1 cellular context compared by ENCODE assay signal in the genomic region with DNA sequence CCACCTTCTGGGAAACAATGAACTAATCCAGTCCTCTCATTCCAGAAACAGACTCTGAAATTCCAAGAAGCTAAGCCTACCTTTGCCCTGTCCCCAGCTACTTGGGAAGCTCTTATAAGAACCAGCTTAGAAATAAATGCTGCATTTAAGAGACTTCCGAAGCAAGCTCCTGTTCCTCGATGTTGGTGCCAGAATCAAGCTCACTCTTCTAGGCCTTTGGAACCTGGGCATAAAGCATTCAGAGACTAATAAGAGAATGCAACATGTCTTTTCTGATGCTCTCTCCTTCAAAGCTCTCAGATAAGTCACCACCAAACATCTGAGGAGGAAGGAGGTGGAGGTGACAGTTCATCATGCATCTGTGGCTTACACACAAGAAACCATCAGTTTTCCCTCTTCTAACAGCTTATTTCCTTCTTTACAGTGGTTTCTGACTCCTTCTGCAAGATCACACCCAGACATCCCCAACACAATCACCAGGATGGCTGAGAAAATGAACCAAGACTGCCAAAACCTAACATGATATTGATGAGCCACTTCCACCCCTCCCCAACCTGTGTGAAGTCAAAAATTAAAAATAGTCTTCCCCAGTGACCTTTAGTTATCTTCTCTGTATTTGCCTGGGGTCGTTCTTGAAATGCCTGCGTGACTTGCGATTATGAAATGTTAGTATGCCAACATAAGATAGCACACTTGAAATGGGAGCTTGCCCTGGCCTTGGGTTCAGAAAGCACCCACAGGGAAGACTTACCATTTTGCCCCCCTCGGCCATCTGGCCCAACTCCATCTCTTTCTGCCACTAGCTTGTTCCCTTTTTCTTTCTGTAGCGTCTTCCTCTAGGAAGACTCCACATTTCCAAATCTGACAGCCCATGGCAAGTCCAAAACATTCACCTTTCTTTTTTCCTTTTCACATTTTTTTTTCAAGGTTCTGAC.
A peak's percentile ranks its signal among the peaks of the same experiment; 100 is the strongest.
TF ChIP-seq lines count a peak whose summit lies in the region.

No MANE protein-coding gene starts in this region.

TF ChIP-seq in GM12878, 131 proteins besides CTCF, POLR2A, EP300 and RAD21 (continued from another document):
- 0 out of 2 replicates have a peak, but pooled peaks have one; percentile 40 for TF ChIP-seq HDGF (IDR thresholded peaks at IDR 0.05)
- peak; percentile 53 for TF ChIP-seq RUNX3 (IDR thresholded peaks at IDR 0.05; ENCODE audit: low read length)
- TF ChIP-seq IKZF1 (conservative IDR thresholded peaks at IDR 0.05) = peak; percentile 43; the same call in 1 of the 2 replicates
